ENCODE assay signal across 8 cellular contexts in the genomic region with DNA sequence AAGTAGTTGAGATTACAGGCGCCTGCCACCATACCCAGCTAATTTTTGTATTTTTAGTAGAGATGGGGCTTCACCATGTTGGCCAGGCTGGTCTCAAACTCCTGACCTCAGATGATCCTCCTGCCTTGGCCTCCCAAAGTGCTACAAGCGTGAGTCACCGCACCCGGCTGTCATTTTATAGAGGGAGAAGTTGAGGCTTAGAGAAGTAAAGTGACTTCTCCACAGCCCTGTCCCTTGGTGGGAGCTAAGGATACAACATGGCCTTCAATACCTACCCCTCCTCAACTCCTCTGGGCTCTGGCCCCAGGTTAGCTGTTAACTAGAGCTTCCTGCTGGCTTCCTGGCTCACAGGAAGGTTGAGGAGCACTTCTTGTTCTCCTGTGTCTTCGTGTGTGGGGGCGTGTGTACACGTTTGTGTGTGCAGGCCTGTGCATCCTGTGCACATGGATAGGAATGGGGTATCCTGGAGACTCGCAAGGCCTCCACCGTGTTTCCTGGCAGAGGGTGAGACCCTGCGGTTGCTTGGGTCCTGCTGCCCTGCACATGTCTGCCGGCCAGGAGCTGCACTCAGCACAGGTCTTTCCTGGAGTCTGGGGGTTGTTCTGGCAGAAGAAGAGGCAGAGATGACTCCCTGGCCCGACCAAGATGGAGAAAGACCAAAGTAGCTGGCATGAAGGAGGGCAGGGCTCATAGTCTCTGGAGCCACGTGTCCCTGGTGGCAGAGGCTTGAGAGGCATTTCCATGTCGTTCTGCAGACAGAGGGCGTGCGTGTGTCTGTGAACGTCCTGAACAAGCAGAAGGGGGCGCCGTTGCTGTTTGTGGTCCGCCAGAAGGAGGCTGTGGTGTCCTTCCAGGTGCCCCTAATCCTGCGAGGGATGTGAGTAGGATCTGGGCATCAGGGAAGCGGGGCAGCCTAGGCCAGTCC. TPM values are rescaled to one million over a fixed set of nuclear protein-coding genes. Genes with fewer than 3 reads are reported as not detected.
A peak's percentile ranks its signal among the peaks of the same experiment; 100 is the strongest.
DNase-seq lines count a peak whose midpoint lies in the region; FAIRE-seq and TF ChIP-seq lines count a peak whose summit lies in the region.

No MANE protein-coding gene starts in this region.

- TF ChIP-seq RAD21 in neural cell (conservative IDR thresholded peaks at IDR 0.05): no peak

- TF ChIP-seq EP300 in neural cell (conservative IDR thresholded peaks at IDR 0.05; ENCODE audit: poor library complexity, severe bottlenecking) (no peak), suprapubic skin (IDR thresholded peaks at IDR 0.05) (no peak)

- peak; percentile 79 for FAIRE-seq in GM19239 (lab: Jason Lieb, UNC)

- DNase-seq in AG10803 (ENCODE audit: low read depth) (peak; percentile 78), GM19239 (ENCODE audit: insufficient read length, low spot score) (no peak), NOMO-1 treated with DMSO at 0.1 percent for 48 hours (lab: John Stamatoyannopoulos, UW; ENCODE audit: unreplicated experiment) (peak; percentile 79), fibroblast of peridontal ligament (ENCODE audit: extremely low read depth) (peak; percentile 69), suprapubic skin (ENCODE audit: low spot score in 2 of 2) (peak; percentile 83 to 87)
- DNase-seq in activated T-cell treated with anti-CD3 and anti-CD28 coated beads, Interleukin-2, amount 50 U/mL, for 48 hours: peak; percentile 71 to 75
- no peak for DNase-seq in NK-92 treated with Interleukin-12 subunit alpha and Interleukin-12 subunit beta, amount 100 ng/mL, for 24 hours (lab: John Stamatoyannopoulos, UW)

- no peak overlapping the region for H3K9ac ChIP-seq in neural cell (ENCODE audit: low read length)

- H3K9me3 ChIP-seq in neural cell (ENCODE audit: low read length) (no peaks in the 10 kb centered on the region), suprapubic skin (no peaks in the 10 kb centered on the region)

- H3K9me2 ChIP-seq in neural cell (ENCODE audit: insufficient read depth, low read length): no peaks in the 10 kb centered on the region

- no peaks in the 10 kb centered on the region for H3F3A ChIP-seq in neural cell (ENCODE audit: insufficient read depth, low read length, poor library complexity, severe bottlenecking)

- no peak overlapping the region for H2AFZ ChIP-seq in neural cell (ENCODE audit: low read depth, low read length)

- no peak overlapping the region for H3K4me2 ChIP-seq in neural cell (ENCODE audit: low read length)

- TF ChIP-seq POLR2A in suprapubic skin (IDR thresholded peaks at IDR 0.05): no peak

- H3K27me3 ChIP-seq in neural cell (ENCODE audit: insufficient read depth, low read depth, low read length): no peaks in the 10 kb centered on the region
- H3K27me3 ChIP-seq in suprapubic skin: no peaks in the 10 kb centered on the region

- peaks cover 44% of the 10 kb centered on the region for H3K4me1 ChIP-seq in suprapubic skin

- H3K27ac ChIP-seq in neural cell (ENCODE audit: low read length): no peak overlapping the region
- H3K27ac ChIP-seq in suprapubic skin: no peak overlapping the region

- no peak overlapping the region for H3K4me3 ChIP-seq in AG10803 (ENCODE audit: low read length)
- no peak overlapping the region for H3K4me3 ChIP-seq in neural cell (ENCODE audit: low read length)
- H3K4me3 ChIP-seq in suprapubic skin: no peak overlapping the region

- H3K36me3 ChIP-seq in neural cell (ENCODE audit: insufficient read depth, low read length) (no peaks in the 10 kb centered on the region), suprapubic skin (peaks cover 8% of the 10 kb centered on the region)

- 62% methylated on average over 7 of the region's 22 CpGs for WGBS in suprapubic skin

- TF ChIP-seq CTCF in AG10803 (conservative IDR thresholded peaks at IDR 0.05; ENCODE audit: low read length): peak; percentile 82
- TF ChIP-seq CTCF in neural cell (IDR thresholded peaks at IDR 0.05; ENCODE audit: poor library complexity, severe bottlenecking): peak; percentile 23
- peak; percentile 22 to 57 for TF ChIP-seq CTCF in suprapubic skin (IDR thresholded peaks at IDR 0.05)

- no peaks in the 10 kb centered on the region for H3K79me2 ChIP-seq in neural cell (replicated peaks; ENCODE audit: insufficient read depth, low read length)

- H4K20me1 ChIP-seq in neural cell (ENCODE audit: insufficient read depth): no peaks in the 10 kb centered on the region

TF ChIP-seq in neural cell, 6 proteins besides CTCF, POLR2A, EP300 and RAD21:
- TF ChIP-seq POLR2AphosphoS5 (IDR thresholded peaks at IDR 0.05) (no peak), TAF1 (IDR thresholded peaks at IDR 0.05; ENCODE audit: low read depth) (no peak), SMC3 (conservative IDR thresholded peaks at IDR 0.05; ENCODE audit: poor library complexity) (no peak), EZH2 (IDR thresholded peaks at IDR 0.05; ENCODE audit: borderline replicate concordance, insufficient read depth, low read length, poor library complexity, severe bottlenecking) (no peak), MXI1 (conservative IDR thresholded peaks at IDR 0.05; ENCODE audit: poor library complexity, severe bottlenecking) (no peak)
- TF ChIP-seq, protein P1, sequence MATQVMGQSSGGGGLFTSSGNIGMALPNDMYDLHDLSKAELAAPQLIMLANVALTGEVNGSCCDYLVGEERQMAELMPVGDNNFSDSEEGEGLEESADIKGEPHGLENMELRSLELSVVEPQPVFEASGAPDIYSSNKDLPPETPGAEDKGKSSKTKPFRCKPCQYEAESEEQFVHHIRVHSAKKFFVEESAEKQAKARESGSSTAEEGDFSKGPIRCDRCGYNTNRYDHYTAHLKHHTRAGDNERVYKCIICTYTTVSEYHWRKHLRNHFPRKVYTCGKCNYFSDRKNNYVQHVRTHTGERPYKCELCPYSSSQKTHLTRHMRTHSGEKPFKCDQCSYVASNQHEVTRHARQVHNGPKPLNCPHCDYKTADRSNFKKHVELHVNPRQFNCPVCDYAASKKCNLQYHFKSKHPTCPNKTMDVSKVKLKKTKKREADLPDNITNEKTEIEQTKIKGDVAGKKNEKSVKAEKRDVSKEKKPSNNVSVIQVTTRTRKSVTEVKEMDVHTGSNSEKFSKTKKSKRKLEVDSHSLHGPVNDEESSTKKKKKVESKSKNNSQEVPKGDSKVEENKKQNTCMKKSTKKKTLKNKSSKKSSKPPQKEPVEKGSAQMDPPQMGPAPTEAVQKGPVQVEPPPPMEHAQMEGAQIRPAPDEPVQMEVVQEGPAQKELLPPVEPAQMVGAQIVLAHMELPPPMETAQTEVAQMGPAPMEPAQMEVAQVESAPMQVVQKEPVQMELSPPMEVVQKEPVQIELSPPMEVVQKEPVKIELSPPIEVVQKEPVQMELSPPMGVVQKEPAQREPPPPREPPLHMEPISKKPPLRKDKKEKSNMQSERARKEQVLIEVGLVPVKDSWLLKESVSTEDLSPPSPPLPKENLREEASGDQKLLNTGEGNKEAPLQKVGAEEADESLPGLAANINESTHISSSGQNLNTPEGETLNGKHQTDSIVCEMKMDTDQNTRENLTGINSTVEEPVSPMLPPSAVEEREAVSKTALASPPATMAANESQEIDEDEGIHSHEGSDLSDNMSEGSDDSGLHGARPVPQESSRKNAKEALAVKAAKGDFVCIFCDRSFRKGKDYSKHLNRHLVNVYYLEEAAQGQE (IDR thresholded peaks at IDR 0.05; ENCODE audit: borderline replicate concordance): no peak

RNA-seq across cellular contexts. Expression of gene SIDT2, which starts 2.4 kb away (rescaled TPM):
- 11.1 and 11.8 TPM in 2 replicates for polyA plus RNA-seq in neural cell
- 19.9 and 29.2 TPM in 2 replicates for polyA minus RNA-seq in neural cell
- 100 to 1,000 TPM in 1 of 4 donors, 10 to 100 TPM in 3; 42.6 to 130 (median 74.7) TPM for total RNA-seq in suprapubic skin

RNA-seq across cellular contexts. Expression of gene TAGLN, which starts 18.2 kb away (rescaled TPM):
- 15.7 and 22.9 TPM in 2 replicates for polyA plus RNA-seq in neural cell
- 6.3 and 6.4 TPM in 2 replicates for polyA minus RNA-seq in neural cell
- total RNA-seq in suprapubic skin: 100 to 1,000 TPM; 190 to 216 (median 199) TPM

RNA-seq across cellular contexts. Expression of gene PAFAH1B2, which starts 36.8 kb away (rescaled TPM):
- polyA plus RNA-seq in neural cell: 85.9 and 87.2 TPM in 2 replicates
- polyA minus RNA-seq in neural cell: 306 and 311 TPM in 2 replicates
- 10 to 100 TPM; 58.0 to 67.5 (median 63.3) TPM for total RNA-seq in suprapubic skin

RNA-seq across cellular contexts. Expression of gene PCSK7, which starts 51.0 kb away (rescaled TPM):
- 44.4 and 61.4 TPM in 2 replicates for polyA plus RNA-seq in neural cell
- polyA minus RNA-seq in neural cell: 43.1 and 45.8 TPM in 2 replicates
- total RNA-seq in suprapubic skin: 100 to 1,000 TPM in 1 of 4 donors, 10 to 100 TPM in 3; 56.7 to 113 (median 73.3) TPM

RNA-seq across cellular contexts. Expression of gene RNF214, which starts 51.5 kb away (rescaled TPM):
- polyA plus RNA-seq in neural cell: 6.7 and 7.6 TPM in 2 replicates
- polyA minus RNA-seq in neural cell: 22.9 and 26.6 TPM in 2 replicates
- total RNA-seq in suprapubic skin: 10 to 100 TPM in 3 of 4 donors, 1 to 10 TPM in 1; 6.7 to 22.9 (median 12.2) TPM

Comparison
In these comparisons a context has a peak if more than half of its experiments do, and no peak if none do; other contexts are left out.
1. DNase-seq: peak in AG10803 (single experiment), NOMO-1 treated with DMSO at 0.1 percent for 48 hours (single experiment), activated T-cell treated with anti-CD3 and anti-CD28 coated beads, Interleukin-2, amount 50 U/mL, for 48 hours (2 of 2), fibroblast of peridontal ligament (single experiment) and suprapubic skin (2 of 2); none in GM19239 (single experiment) and NK-92 treated with Interleukin-12 subunit alpha and Interleukin-12 subunit beta, amount 100 ng/mL, for 24 hours (single experiment).
2. CTCF ChIP-seq: peak in every context shown above with its lines; median percentile 82 in AG10803; 40 in suprapubic skin; 23 in neural cell.